18 cellular contexts compared by ENCODE assay signal in the genomic region with DNA sequence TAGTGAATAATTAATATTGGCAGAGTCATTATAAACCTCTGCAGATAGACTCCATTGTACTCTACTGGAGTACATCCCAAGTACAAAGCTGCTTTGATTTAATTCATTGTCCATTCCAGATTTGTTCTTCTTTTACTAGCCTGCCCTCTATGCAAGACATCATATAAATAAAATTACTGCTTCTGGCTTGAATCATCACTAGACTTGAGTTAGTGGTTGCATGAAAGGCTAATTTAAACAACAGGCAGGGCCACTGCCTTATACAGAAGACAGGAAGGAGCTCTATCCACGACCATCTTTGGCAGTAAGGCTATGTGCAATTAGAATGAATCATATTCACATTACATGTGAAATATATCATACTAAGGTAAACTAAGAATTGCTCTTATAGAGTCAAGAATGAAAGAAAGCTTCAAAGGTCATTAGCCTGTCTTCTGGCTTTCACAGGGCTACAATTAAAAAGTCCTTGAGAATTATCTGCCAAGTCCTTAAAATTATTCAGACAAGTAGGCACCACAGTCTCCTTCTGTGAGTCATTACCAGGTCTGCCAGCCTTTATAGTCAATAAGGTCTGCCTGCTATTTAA.
A peak's percentile ranks its signal among the peaks of the same experiment; 100 is the strongest.
DNase-seq lines count a peak whose midpoint lies in the region; ATAC-seq and TF ChIP-seq lines count a peak whose summit lies in the region.
"Had no signal": no experiment of that assay in that cellular context is flagged by ENCODE, and none has a peak within 500 bp of the region (broad histone marks: within the 10 kb centered on the region; RNA-seq: fewer than 3 reads in every experiment).

No MANE protein-coding gene starts in this region.

- no peak for TF ChIP-seq POLR2A in HCT116 (IDR thresholded peaks at IDR 0.05; ENCODE audit: borderline replicate concordance, extremely low read depth, insufficient read depth, insufficient read length)

- H4K20me1 ChIP-seq in HCT116 (ENCODE audit: insufficient read depth): no peaks in the 10 kb centered on the region
- H4K20me1 ChIP-seq: BLaER1 treated with 17β-estradiol and CSF1 and Interleukin-3, amounts not matched to agents 10 nM and 100 nM had no signal

- H3K9me2 ChIP-seq in HCT116 (ENCODE audit: insufficient read depth): no peaks in the 10 kb centered on the region

- no peak for ATAC-seq in HCT116

- CTCF ChIA-PET in HCT116 (lab: Charles Lee): no interaction called here

- no peaks in the 10 kb centered on the region for H3K79me2 ChIP-seq in HCT116 (ENCODE audit: insufficient read depth, low read length)

- no peaks in the 10 kb centered on the region for H3K9me3 ChIP-seq in HCT116 (ENCODE audit: control insufficient read depth in 1 of 2, insufficient read depth in 1 of 2, low read depth in 1 of 2, low read length in 2 of 2)
- H3K9me3 ChIP-seq: ascending aorta, prostate gland, thyroid gland had no signal

- no peak overlapping the region for H3K27ac ChIP-seq in HCT116 (ENCODE audit: low read depth, low read length)
- peak overlapping the region; percentile 67 for H3K27ac ChIP-seq in rectal smooth muscle tissue (ENCODE audit: low read depth, low read length)
- H3K27ac ChIP-seq: ascending aorta; BLaER1 treated with 17β-estradiol and CSF1 and Interleukin-3, amounts not matched to agents 10 nM and 100 nM; prostate gland; thyroid gland had no signal

- H3K4me3 ChIP-seq in HCT116 (replicated peaks in 1 of 2; ENCODE audit: low read depth in 1 of 2, low read length in 2 of 2) (no peak overlapping the region), epithelial cell of esophagus (ENCODE audit: low read length) (no peak overlapping the region), rectal smooth muscle tissue (ENCODE audit: low read length) (no peak overlapping the region)
- H3K4me3 ChIP-seq: ascending aorta; BLaER1 treated with 17β-estradiol and CSF1 and Interleukin-3, amounts not matched to agents 10 nM and 100 nM; prostate gland; thyroid gland had no signal

- H3K27me3 ChIP-seq in HCT116 (ENCODE audit: insufficient read depth, low read length): no peaks in the 10 kb centered on the region
- no peaks in the 10 kb centered on the region for H3K27me3 ChIP-seq in rectal smooth muscle tissue (ENCODE audit: control insufficient read depth, insufficient read depth, low read length)
- H3K27me3 ChIP-seq: ascending aorta; BLaER1 treated with 17β-estradiol and CSF1 and Interleukin-3, amounts not matched to agents 10 nM and 100 nM; thyroid gland had no signal

- POLR2A ChIA-PET in HCT116 (lab: Charles Lee): no interaction called here

- H3K9ac ChIP-seq in HCT116 (ENCODE audit: low read length): no peak overlapping the region
- no peak overlapping the region for H3K9ac ChIP-seq in rectal smooth muscle tissue (ENCODE audit: low read length)
- H3K9ac ChIP-seq: BLaER1 treated with 17β-estradiol and CSF1 and Interleukin-3, amounts not matched to agents 10 nM and 100 nM had no signal

- RAD21 ChIA-PET in HCT116 (lab: Charles Lee; ENCODE audit: low non-redundant PET in 1 of 2, low total read pairs in 2 of 2, uncharacterized antibody in 2 of 2, unreplicated experiment in 2 of 2): no interaction called here

- intact Hi-C loops in HCT116 (cut with micrococcal nuclease) (no loop called here), posterior vena cava (cut with DNase I) (no loop called here)

- no peak for TF ChIP-seq RAD21 in HCT116 (IDR thresholded peaks at IDR 0.05; ENCODE audit: low read depth)

- no peaks in the 10 kb centered on the region for H3K36me3 ChIP-seq in HCT116 (ENCODE audit: control insufficient read depth in 1 of 2, insufficient read depth in 2 of 2, low read length in 2 of 2)
- H3K36me3 ChIP-seq in rectal smooth muscle tissue (ENCODE audit: control insufficient read depth, insufficient read depth, low read length): no peaks in the 10 kb centered on the region
- H3K36me3 ChIP-seq: ascending aorta; BLaER1 treated with 17β-estradiol and CSF1 and Interleukin-3, amounts not matched to agents 10 nM and 100 nM; prostate gland; thyroid gland had no signal

- H2AFZ ChIP-seq in HCT116 (ENCODE audit: low read depth, low read length, poor library complexity, severe bottlenecking): no peak overlapping the region

- no peak for TF ChIP-seq CTCF in HCT116 (IDR thresholded peaks at IDR 0.05 in 2 of 3, conservative IDR thresholded peaks at IDR 0.05 in 1 of 3; ENCODE audit: borderline replicate concordance in 1 of 3, insufficient read depth in 1 of 3, low read depth in 2 of 3, low read length in 2 of 3)
- no peak for TF ChIP-seq CTCF in epithelial cell of esophagus (IDR thresholded peaks at IDR 0.05; ENCODE audit: insufficient read depth, low read depth, low read length, missing control alignments)

- no peak for DNase-seq in HCT116 (ENCODE audit: low read depth, low spot score)
- peak; percentile 78 for DNase-seq in NCI-H2227 treated with DMSO at 0.1 percent for 48 hours (lab: John Stamatoyannopoulos, UW)
- DNase-seq in epithelial cell of esophagus (ENCODE audit: low read depth): peak; percentile 19
- DNase-seq in HPDE6-E6E7 (ENCODE audit: extremely low spot score): no peak
- DNase-seq in NCI-H748 treated with DMSO at 0.1 percent for 48 hours (lab: John Stamatoyannopoulos, UW): no peak
- no peak for DNase-seq in posterior vena cava (ENCODE audit: low spot score)
- DNase-seq: activated CD4-positive, alpha-beta T cell treated with anti-CD3 and anti-CD28 coated beads, Interleukin-2, amount 50 U/mL, for 1 hour; activated naive CD4-positive, alpha-beta T cell; H9; Kasumi-1; naive B cell; NCI-H510A treated with DMSO at 0.1 percent for 48 hours; OCI-M1; thyroid gland had no signal

- H3K4me1 ChIP-seq in HCT116 (ENCODE audit: control insufficient read depth in 1 of 2, insufficient read depth in 2 of 2, low read length in 2 of 2): no peaks in the 10 kb centered on the region
- peaks cover 13% of the 10 kb centered on the region for H3K4me1 ChIP-seq in rectal smooth muscle tissue (ENCODE audit: control insufficient read depth, insufficient read depth, low read length)
- H3K4me1 ChIP-seq: ascending aorta, prostate gland had no signal

- H3K4me2 ChIP-seq in HCT116 (ENCODE audit: low read length): no peak overlapping the region

- BruUV-seq in HCT116 (replicated peaks; lab: Mats Ljungman, UMichigan): no TSS peak

TF ChIP-seq in HCT116, 20 proteins besides CTCF, POLR2A, EP300 and RAD21:
- TF ChIP-seq, protein P1, sequence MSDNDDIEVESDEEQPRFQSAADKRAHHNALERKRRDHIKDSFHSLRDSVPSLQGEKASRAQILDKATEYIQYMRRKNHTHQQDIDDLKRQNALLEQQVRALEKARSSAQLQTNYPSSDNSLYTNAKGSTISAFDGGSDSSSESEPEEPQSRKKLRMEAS (IDR thresholded peaks at IDR 0.05): no peak
- TF ChIP-seq SRF (IDR thresholded peaks at IDR 0.05; ENCODE audit: low read depth): peak; percentile 24; the same call in 1 of the 2 replicates

Comparison
In these comparisons a context has a peak if more than half of its experiments do, and no peak if none do; other contexts are left out.
1. DNase-seq: peak in NCI-H2227 treated with DMSO at 0.1 percent for 48 hours (single experiment) and epithelial cell of esophagus (single experiment); none in HCT116 (single experiment), HPDE6-E6E7 (single experiment), NCI-H748 treated with DMSO at 0.1 percent for 48 hours (single experiment) and posterior vena cava (single experiment).